20 cellular contexts compared by ENCODE assay signal in the genomic region with DNA sequence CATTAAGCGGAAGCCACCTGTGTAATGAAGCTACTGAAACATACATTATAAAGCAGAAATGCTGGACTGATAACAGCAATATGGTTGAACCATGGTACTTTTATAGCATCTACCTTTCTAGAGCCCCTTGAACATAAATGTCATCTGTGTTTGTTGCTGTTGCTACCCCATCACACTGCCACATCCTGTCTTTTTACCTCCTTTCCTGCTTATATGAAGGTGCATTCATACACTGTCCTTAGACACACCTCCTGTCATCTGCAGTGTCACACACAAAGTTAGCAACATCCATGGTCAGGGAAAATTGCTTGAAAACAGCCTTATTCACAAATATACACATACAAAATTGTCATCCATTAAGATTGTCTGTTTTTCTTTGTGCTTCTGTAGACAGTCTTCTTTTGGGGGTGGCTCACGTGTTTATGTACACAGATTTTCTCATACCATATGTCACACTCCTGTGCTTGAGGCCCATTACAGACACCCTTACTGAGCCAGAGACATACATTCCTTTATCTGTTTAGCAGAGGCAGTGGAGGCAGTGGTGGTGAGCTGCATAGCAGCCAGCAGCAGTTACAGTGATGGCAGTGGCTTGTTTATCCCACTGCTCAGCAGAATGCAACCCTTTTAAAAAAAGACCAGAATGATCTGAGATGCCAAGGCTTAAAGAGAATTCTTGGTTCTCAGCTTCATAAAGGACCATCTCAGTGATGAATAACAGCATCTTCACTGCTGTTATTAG. TPM values are rescaled to one million over a fixed set of nuclear protein-coding genes. Genes with fewer than 3 reads are reported as not detected.
"Had no signal": no experiment of that assay in that cellular context is flagged by ENCODE, and none has a peak within 500 bp of the region (broad histone marks: within the 10 kb centered on the region; RNA-seq: fewer than 3 reads in every experiment).

No MANE protein-coding gene starts in this region.

- H3K36me3 ChIP-seq: breast epithelium had no signal

- DNase-seq: activated CD4-positive, alpha-beta T cell treated with anti-CD3 and anti-CD28 coated beads, Interleukin-2, amount 50 U/mL, for 48 hours; activated CD8-positive, alpha-beta memory T cell treated with anti-CD3 and anti-CD28 coated beads, Interleukin-2, amount 50 U/mL, for 48 hours; aorta; immature natural killer cell; lower lobe of right lung; midbrain; naive B cell; posterior cingulate gyrus; small intestine; substantia nigra; trophoblast cell had no signal

- H3K4me3 ChIP-seq: breast epithelium, esophagus muscularis mucosa, lower lobe of right lung, right atrium auricular region had no signal

- FAIRE-seq: endometrium, small intestine had no signal

- H3K27me3 ChIP-seq: breast epithelium, esophagus muscularis mucosa, neutrophil, right atrium auricular region had no signal

- H3K27me3 Mint-ChIP-seq: naive B cell had no signal

- H3K27ac ChIP-seq: breast epithelium, esophagus muscularis mucosa, lower lobe of right lung, neutrophil, right atrium auricular region had no signal

- H3K36me3 Mint-ChIP-seq: activated naive CD4-positive, alpha-beta T cell treated with anti-CD3 and anti-CD28 coated beads, Interleukin-2, amount 50 U/mL, for 72 hours; immature natural killer cell; naive B cell had no signal

- ATAC-seq: activated CD4-positive, CD25-positive, alpha-beta regulatory T cell treated with anti-CD3 and anti-CD28 coated beads, Interleukin-2, amount 50 U/mL, for 24 hours; activated naive CD4-positive, alpha-beta T cell treated with anti-CD3 and anti-CD28 coated beads, Interleukin-2, amount 50 U/mL, for 72 hours; lower lobe of right lung had no signal

- H3K9me3 ChIP-seq: breast epithelium, esophagus muscularis mucosa, lower lobe of right lung, neutrophil, right atrium auricular region had no signal

- H3K4me1 ChIP-seq: breast epithelium, lower lobe of right lung had no signal

- H3K4me3 Mint-ChIP-seq: immature natural killer cell, naive B cell had no signal

- H3K9me3 Mint-ChIP-seq: activated naive CD4-positive, alpha-beta T cell treated with anti-CD3 and anti-CD28 coated beads, Interleukin-2, amount 50 U/mL, for 72 hours; immature natural killer cell; naive B cell had no signal

RNA-seq across cellular contexts. Expression of gene KIAA0319, which starts 47.0 kb away (rescaled TPM):
- total RNA-seq: fibroblast of villous mesenchyme; T-helper 2 cell treated with Interferon-gamma antibody and Interleukin-4, amounts not matched to agents 100 ng/mL and 5 ng/mL, for 36 hours had no signal
- polyA plus RNA-seq: immature natural killer cell had no signal
